In the genomic region with DNA sequence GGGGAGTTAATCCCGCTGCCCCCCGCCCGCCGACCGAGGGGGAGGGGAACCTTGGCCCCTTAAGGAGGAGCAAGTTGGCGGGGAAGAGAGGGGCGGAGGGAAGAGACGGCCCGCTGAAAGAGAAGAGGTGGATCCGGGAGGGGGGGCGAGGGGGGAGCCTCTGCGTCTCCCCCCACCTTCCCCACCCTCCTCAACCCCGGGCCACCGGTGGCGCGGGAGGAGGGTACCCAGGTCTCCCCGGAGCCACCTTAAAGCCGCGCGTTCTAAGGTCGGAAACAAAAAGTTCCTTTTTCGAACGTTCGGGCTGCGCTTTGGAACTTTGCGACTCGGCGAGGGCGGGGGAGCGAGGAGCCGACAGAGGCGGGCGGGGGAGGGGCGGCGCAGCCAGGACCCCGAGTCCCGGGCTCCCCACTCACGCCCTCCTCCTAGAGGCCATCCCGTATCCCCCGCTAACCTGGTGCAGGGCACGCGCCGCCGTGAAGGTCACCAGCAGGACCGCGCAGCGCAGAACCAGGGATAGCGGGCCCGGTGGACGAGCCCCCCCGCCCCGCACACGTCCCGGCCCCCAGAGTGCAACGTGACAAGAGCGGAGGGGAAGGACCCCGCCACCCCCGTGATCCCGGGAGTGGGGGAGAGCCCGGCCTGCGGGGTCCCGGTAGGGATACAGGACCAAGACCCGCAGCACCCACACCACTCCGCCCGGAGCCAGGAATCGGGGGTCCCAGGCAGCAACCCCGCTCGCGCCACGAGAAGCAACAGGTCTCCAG, we compare ENCODE assay signal across 8 cellular contexts. TPM values are rescaled to one million over a fixed set of nuclear protein-coding genes. Genes with fewer than 3 reads are reported as not detected.
A peak's percentile ranks its signal among the peaks of the same experiment; 100 is the strongest.
DNase-seq lines count a peak whose midpoint lies in the region; ATAC-seq and TF ChIP-seq lines count a peak whose summit lies in the region.

No MANE protein-coding gene starts in this region.

- H3K27ac Mint-ChIP-seq in activated naive CD8-positive, alpha-beta T cell treated with anti-CD3 and anti-CD28 coated beads for 36 hours: peak overlapping the region; percentile 81

- intact Hi-C loops in heart right ventricle (cut with DNase I): loop anchor here in 4 of 10 donors (1.0 to 2.0 kb wide), 2 partner anchors 15 kb away; partner anchors contain the start of gene CIC (in 4 of the 4)
- intact Hi-C loops in posterior cingulate gyrus (cut with DNase I): loop anchor here (2.0 kb wide), 1 partner anchor 27 kb away; no protein-coding TSS in a partner anchor

- peaks cover 17% of the 10 kb centered on the region for H3K36me3 Mint-ChIP-seq in activated naive CD8-positive, alpha-beta T cell treated with anti-CD3 and anti-CD28 coated beads for 36 hours

- H3K4me3 ChIP-seq in GM12865 (ENCODE audit: low read depth, low read length): peak overlapping the region; percentile 100
- peak overlapping the region; percentile 73 to 100 (median 98) for H3K4me3 ChIP-seq in heart right ventricle
- peak overlapping the region; percentile 50 to 100 (median 76) for H3K4me3 ChIP-seq in upper lobe of left lung

- 1% methylated on average over 54 to 70 of the region's 70 CpGs for WGBS in heart right ventricle, 2 donors
- WGBS in upper lobe of left lung, 2 donors: 0 to 1% methylated on average over 29 to 57 of the region's 70 CpGs

- no peaks in the 10 kb centered on the region for H3K27me3 Mint-ChIP-seq in activated naive CD8-positive, alpha-beta T cell treated with anti-CD3 and anti-CD28 coated beads for 36 hours

- peaks cover 28 to 60% (median 51%) of the 10 kb centered on the region in 9 donors for H3K4me1 ChIP-seq in heart right ventricle
- peaks cover 42 to 56% (median 51%) of the 10 kb centered on the region in 4 donors for H3K4me1 ChIP-seq in upper lobe of left lung

- TF ChIP-seq EP300 in upper lobe of left lung (IDR thresholded peaks at IDR 0.05): no peak

- DNase-seq in GM12865 (ENCODE audit: low read depth): peak; percentile 81
- peak; percentile 81 for DNase-seq in activated naive CD8-positive, alpha-beta T cell treated with anti-CD3 and anti-CD28 coated beads for 36 hours
- peak; percentile 72 to 83 for DNase-seq in heart right ventricle
- peak; percentile 65 to 96 (median 79) for DNase-seq in posterior cingulate gyrus
- peak; percentile 83 to 93 for DNase-seq in upper lobe of left lung

- H3K36me3 ChIP-seq in heart right ventricle (peaks cover 0 to 12% (median 4%) of the 10 kb centered on the region in 9 donors), upper lobe of left lung (peaks cover 0 to 11% (median 6%) of the 10 kb centered on the region in 4 donors)

- H3K27ac ChIP-seq in heart right ventricle (peak overlapping the region; percentile 96 to 100 (median 98)), upper lobe of left lung (peak overlapping the region; percentile 98 to 100 (median 100))

- TF ChIP-seq CTCF in GM12865 (IDR thresholded peaks at IDR 0.05; ENCODE audit: insufficient read depth, low read depth, low read length, missing control alignments) (no peak), heart right ventricle (IDR thresholded peaks at IDR 0.05) (peak in 4 of 9 donors; percentile 3 to 36 (median 31)), upper lobe of left lung (IDR thresholded peaks at IDR 0.05) (peak in 2 of 6 experiments; percentile 8 to 11)

- no peaks in the 10 kb centered on the region for H3K9me3 Mint-ChIP-seq in activated naive CD8-positive, alpha-beta T cell treated with anti-CD3 and anti-CD28 coated beads for 36 hours

- peak; percentile 31 for ATAC-seq in HG03439 (IDR thresholded peaks at IDR 0.05; ENCODE audit: unreplicated experiment)
- ATAC-seq in SK-N-SH treated with all-trans-retinoic acid at 6 μM for 48 hours: peak; percentile 4
- ATAC-seq in heart right ventricle: peak; percentile 12 to 38 (median 18)
- peak; percentile 39 to 57 for ATAC-seq in upper lobe of left lung (ENCODE audit: low FRiP score in 2 of 2)
- ATAC-seq in HG03457 (IDR thresholded peaks at IDR 0.05; ENCODE audit: unreplicated experiment): no peak

- H3K27me3 ChIP-seq in heart right ventricle (no peaks in the 10 kb centered on the region), upper lobe of left lung (no peaks in the 10 kb centered on the region)

- no peaks in the 10 kb centered on the region for H3K9me3 ChIP-seq in heart right ventricle
- no peaks in the 10 kb centered on the region for H3K9me3 ChIP-seq in upper lobe of left lung

- peaks cover 27% of the 10 kb centered on the region for H3K4me1 Mint-ChIP-seq in activated naive CD8-positive, alpha-beta T cell treated with anti-CD3 and anti-CD28 coated beads for 36 hours

- no peak for TF ChIP-seq POLR2A in upper lobe of left lung (IDR thresholded peaks at IDR 0.05)

- H3K4me3 Mint-ChIP-seq in activated naive CD8-positive, alpha-beta T cell treated with anti-CD3 and anti-CD28 coated beads for 36 hours: peak overlapping the region; percentile 77

TF ChIP-seq in SK-N-SH treated with all-trans-retinoic acid at 6 μM for 48 hours, 23 proteins besides CTCF, POLR2A, EP300 and RAD21:
- TF ChIP-seq GLIS3 (CRISPR knock-in tag; IDR thresholded peaks at IDR 0.05) (0 out of 2 replicates have a peak, but pooled peaks have one; percentile 60), ZNF70 (CRISPR knock-in tag; IDR thresholded peaks at IDR 0.05) (no peak), PATZ1 (CRISPR knock-in tag; IDR thresholded peaks at IDR 0.05; ENCODE audit: borderline replicate concordance) (peak; percentile 90; the same call in 1 of the 2 replicates)
- TF ChIP-seq, protein P1, sequence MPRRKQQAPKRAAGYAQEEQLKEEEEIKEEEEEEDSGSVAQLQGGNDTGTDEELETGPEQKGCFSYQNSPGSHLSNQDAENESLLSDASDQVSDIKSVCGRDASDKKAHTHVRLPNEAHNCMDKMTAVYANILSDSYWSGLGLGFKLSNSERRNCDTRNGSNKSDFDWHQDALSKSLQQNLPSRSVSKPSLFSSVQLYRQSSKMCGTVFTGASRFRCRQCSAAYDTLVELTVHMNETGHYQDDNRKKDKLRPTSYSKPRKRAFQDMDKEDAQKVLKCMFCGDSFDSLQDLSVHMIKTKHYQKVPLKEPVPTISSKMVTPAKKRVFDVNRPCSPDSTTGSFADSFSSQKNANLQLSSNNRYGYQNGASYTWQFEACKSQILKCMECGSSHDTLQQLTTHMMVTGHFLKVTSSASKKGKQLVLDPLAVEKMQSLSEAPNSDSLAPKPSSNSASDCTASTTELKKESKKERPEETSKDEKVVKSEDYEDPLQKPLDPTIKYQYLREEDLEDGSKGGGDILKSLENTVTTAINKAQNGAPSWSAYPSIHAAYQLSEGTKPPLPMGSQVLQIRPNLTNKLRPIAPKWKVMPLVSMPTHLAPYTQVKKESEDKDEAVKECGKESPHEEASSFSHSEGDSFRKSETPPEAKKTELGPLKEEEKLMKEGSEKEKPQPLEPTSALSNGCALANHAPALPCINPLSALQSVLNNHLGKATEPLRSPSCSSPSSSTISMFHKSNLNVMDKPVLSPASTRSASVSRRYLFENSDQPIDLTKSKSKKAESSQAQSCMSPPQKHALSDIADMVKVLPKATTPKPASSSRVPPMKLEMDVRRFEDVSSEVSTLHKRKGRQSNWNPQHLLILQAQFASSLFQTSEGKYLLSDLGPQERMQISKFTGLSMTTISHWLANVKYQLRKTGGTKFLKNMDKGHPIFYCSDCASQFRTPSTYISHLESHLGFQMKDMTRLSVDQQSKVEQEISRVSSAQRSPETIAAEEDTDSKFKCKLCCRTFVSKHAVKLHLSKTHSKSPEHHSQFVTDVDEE (CRISPR knock-in tag; IDR thresholded peaks at IDR 0.05): no peak

RNA-seq across cellular contexts. Expression of gene ERF, which starts 0.7 kb away (rescaled TPM):
- 10 to 100 TPM; 62.9 to 66.0 TPM for total RNA-seq in activated naive CD8-positive, alpha-beta T cell treated with anti-CD3 and anti-CD28 coated beads for 36 hours
- total RNA-seq in heart right ventricle (10 to 100 TPM; 29.8 to 40.2 (median 32.9) TPM), upper lobe of left lung (10 to 100 TPM; 13.6 to 59.4 (median 32.5) TPM)
- polyA plus RNA-seq in heart right ventricle: 10 to 100 TPM; 31.8 to 49.0 TPM

RNA-seq across cellular contexts. Expression of gene GSK3A, which starts 11.9 kb away (rescaled TPM):
- total RNA-seq in activated naive CD8-positive, alpha-beta T cell treated with anti-CD3 and anti-CD28 coated beads for 36 hours: 10 to 100 TPM; 38.2 to 39.0 TPM
- total RNA-seq in heart right ventricle: 10 to 100 TPM; 31.9 to 46.1 (median 36.4) TPM
- polyA plus RNA-seq in heart right ventricle: 10 to 100 TPM; 31.2 to 51.0 TPM
- total RNA-seq in upper lobe of left lung: 10 to 100 TPM; 33.2 to 46.9 (median 39.1) TPM

RNA-seq across cellular contexts. Expression of gene CIC, which starts 14.8 kb away (rescaled TPM):
- 10 to 100 TPM; 43.8 to 50.4 TPM for total RNA-seq in activated naive CD8-positive, alpha-beta T cell treated with anti-CD3 and anti-CD28 coated beads for 36 hours
- total RNA-seq in heart right ventricle (10 to 100 TPM; 27.9 to 42.0 (median 32.0) TPM), upper lobe of left lung (100 to 1,000 TPM in 1 of 6 donors, 10 to 100 TPM in 5; 52.6 to 170 (median 77.7) TPM)
- polyA plus RNA-seq in heart right ventricle: 10 to 100 TPM; 17.6 to 39.8 TPM

RNA-seq across cellular contexts. Expression of gene ZNF526, which starts 34.2 kb away (rescaled TPM):
- 10 to 100 TPM; 12.1 to 14.5 TPM for total RNA-seq in activated naive CD8-positive, alpha-beta T cell treated with anti-CD3 and anti-CD28 coated beads for 36 hours
- 1 to 10 TPM; 3.2 to 7.0 (median 5.4) TPM for total RNA-seq in heart right ventricle
- polyA plus RNA-seq in heart right ventricle: 1 to 10 TPM; 3.2 to 3.4 TPM
- total RNA-seq in upper lobe of left lung: 10 to 100 TPM in 4 of 6 donors, 1 to 10 TPM in 2; 7.9 to 13.8 (median 11.4) TPM

RNA-seq across cellular contexts. Expression of gene DEDD2, which starts 36.8 kb away (rescaled TPM):
- total RNA-seq in activated naive CD8-positive, alpha-beta T cell treated with anti-CD3 and anti-CD28 coated beads for 36 hours: 10 to 100 TPM; 16.2 to 17.6 TPM
- total RNA-seq in heart right ventricle (10 to 100 TPM in 9 of 10 donors, 1 to 10 TPM in 1; 9.8 to 20.5 (median 12.2) TPM), upper lobe of left lung (100 to 1,000 TPM in 1 of 6 donors, 10 to 100 TPM in 5; 38.6 to 154 (median 51.2) TPM)
- polyA plus RNA-seq in heart right ventricle: 10 to 100 TPM; 12.9 to 15.2 TPM
